ENCODE assay signal across 8 cellular contexts in the genomic region with DNA sequence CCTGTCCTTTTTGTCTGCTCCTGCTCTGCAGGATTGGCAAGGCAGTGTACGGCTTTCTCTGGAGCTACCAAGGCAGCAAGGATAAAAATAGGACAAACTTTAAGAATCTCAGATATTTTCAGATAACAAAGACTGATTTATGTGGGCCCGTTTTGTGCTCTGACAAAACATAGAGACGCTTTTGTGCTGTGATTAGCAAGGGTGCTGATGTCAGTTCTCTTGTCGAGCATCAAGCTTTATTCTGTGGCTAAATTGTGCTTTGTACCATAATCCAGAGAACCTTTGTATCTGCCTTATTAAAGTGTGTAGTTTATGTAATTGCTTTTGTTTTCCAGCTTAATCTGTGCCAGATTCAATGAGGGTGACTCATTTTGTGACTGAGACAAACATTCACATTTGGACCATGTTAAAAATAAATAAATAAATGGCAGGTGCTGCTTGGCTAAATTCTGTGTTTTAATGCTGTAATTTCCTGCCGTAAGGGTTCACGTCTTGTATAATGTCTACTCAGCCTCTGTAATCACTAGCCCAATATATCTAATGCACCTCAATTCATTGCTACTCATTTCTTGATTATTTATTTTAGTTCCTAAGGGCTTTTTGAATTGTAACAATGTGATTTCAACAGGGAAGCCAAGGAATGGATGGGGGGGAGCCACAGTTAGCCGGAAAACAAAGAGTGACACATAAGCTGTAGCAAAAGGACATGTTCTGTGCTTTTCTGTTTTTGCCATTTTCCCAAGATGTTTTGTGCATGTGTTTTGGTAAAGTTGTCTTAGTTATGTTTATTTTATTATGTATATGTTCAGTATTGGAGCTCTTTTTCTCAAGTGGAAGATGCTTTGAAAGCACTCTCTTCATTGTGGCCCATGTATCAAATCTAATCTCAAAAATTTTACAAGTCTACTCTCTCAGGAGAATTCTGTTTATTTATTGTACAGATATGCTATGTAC.
A peak's percentile ranks its signal among the peaks of the same experiment; 100 is the strongest.
DNase-seq lines count a peak whose midpoint lies in the region; ATAC-seq and TF ChIP-seq lines count a peak whose summit lies in the region.

No MANE protein-coding gene starts in this region.

- no peak overlapping the region for H2BK15ac ChIP-seq in mesenchymal stem cell (ENCODE audit: low read depth, poor library complexity, severe bottlenecking)

- no peaks in the 10 kb centered on the region for H3K9me3 Mint-ChIP-seq in activated CD8-positive, alpha-beta T cell treated with anti-CD3 and anti-CD28 coated beads, Interleukin-2, amount 10 ng/mL, durations not matched to agents 7 days and 5 days (ENCODE audit: insufficient read depth)

- H3K4me1 ChIP-seq in mesenchymal stem cell (ENCODE audit: control insufficient read depth, insufficient read depth, low read depth, low read length) (no peaks in the 10 kb centered on the region), tibial nerve (peaks cover 5 to 99% (median 45%) of the 10 kb centered on the region in 4 donors)

- DNase-seq in NCI-H1436 treated with DMSO at 0.1 percent for 48 hours (lab: John Stamatoyannopoulos, UW) (peak; percentile 41), dermis microvascular lymphatic vessel endothelial cell (ENCODE audit: low read depth in 2 of 2) (peak; percentile 81 to 90), mesenchymal stem cell (peak; percentile 47), tibial nerve (ENCODE audit: low spot score in 2 of 2) (no peak), SHP77 treated with DMSO at 0.1 percent for 48 hours (lab: John Stamatoyannopoulos, UW) (no peak), NCI-H2107 treated with DMSO at 0.1 percent for 48 hours (lab: John Stamatoyannopoulos, UW; ENCODE audit: unreplicated experiment) (no peak)
- DNase-seq in activated CD8-positive, alpha-beta T cell treated with anti-CD3 and anti-CD28 coated beads, Interleukin-2, amount 10 ng/mL, durations not matched to agents 7 days and 5 days = no peak

- no peak overlapping the region for H3K27ac ChIP-seq in mesenchymal stem cell (ENCODE audit: low read length, poor library complexity, severe bottlenecking)
- H3K27ac ChIP-seq in tibial nerve = peak overlapping the region; percentile 64 to 94 (median 86)

- WGBS in mesenchymal stem cell = 30% methylated on average over 7 of the region's 7 CpGs
- WGBS in tibial nerve, 2 donors = 13 to 17% methylated on average over 7 of the region's 7 CpGs

- no peak overlapping the region for H3K4me2 ChIP-seq in mesenchymal stem cell (ENCODE audit: low read length, poor library complexity, severe bottlenecking)

- H3K4me3 Mint-ChIP-seq in activated CD8-positive, alpha-beta T cell treated with anti-CD3 and anti-CD28 coated beads, Interleukin-2, amount 10 ng/mL, durations not matched to agents 7 days and 5 days = no peak overlapping the region

- H3K79me1 ChIP-seq in mesenchymal stem cell (replicated peaks; ENCODE audit: low read length, poor library complexity, severe bottlenecking) = peaks cover 21% of the 10 kb centered on the region

- peaks cover 7% of the 10 kb centered on the region for H3K27me3 Mint-ChIP-seq in activated CD8-positive, alpha-beta T cell treated with anti-CD3 and anti-CD28 coated beads, Interleukin-2, amount 10 ng/mL, durations not matched to agents 7 days and 5 days (ENCODE audit: low read depth)

- no peak overlapping the region for H3K18ac ChIP-seq in mesenchymal stem cell (ENCODE audit: low read depth in 1 of 2, low read length in 2 of 2)

- no peak overlapping the region for H4K8ac ChIP-seq in mesenchymal stem cell (ENCODE audit: low read length)

- H2AFZ ChIP-seq in mesenchymal stem cell (ENCODE audit: low read depth, low read length) = no peak overlapping the region

- peak in 1 of 2 donors; percentile 47 for TF ChIP-seq POLR2A in tibial nerve (IDR thresholded peaks at IDR 0.05)

- H3K23ac ChIP-seq in mesenchymal stem cell (ENCODE audit: low read length in 2 of 2) = no peak overlapping the region

- CTCF ChIA-PET in activated CD8-positive, alpha-beta T cell treated with anti-CD3 and anti-CD28 coated beads, Interleukin-2, amount 10 ng/mL, durations not matched to agents 7 days and 5 days (lab: Charles Lee) = no interaction called here

- POLR2A ChIA-PET in activated CD8-positive, alpha-beta T cell treated with anti-CD3 and anti-CD28 coated beads, Interleukin-2, amount 10 ng/mL, durations not matched to agents 7 days and 5 days (lab: Charles Lee) = no interaction called here

- TF ChIP-seq CTCF in tibial nerve (IDR thresholded peaks at IDR 0.05) = no peak

- TF ChIP-seq EP300 in tibial nerve (IDR thresholded peaks at IDR 0.05) = peak; percentile 81 to 85

- H2BK5ac ChIP-seq in mesenchymal stem cell (ENCODE audit: low read depth, low read length, poor library complexity, severe bottlenecking) = no peak overlapping the region

- H3K36me3 Mint-ChIP-seq in activated CD8-positive, alpha-beta T cell treated with anti-CD3 and anti-CD28 coated beads, Interleukin-2, amount 10 ng/mL, durations not matched to agents 7 days and 5 days (ENCODE audit: low read depth) = no peaks in the 10 kb centered on the region

- no peak overlapping the region for H2BK120ac ChIP-seq in mesenchymal stem cell (ENCODE audit: low read depth, low read length)

- H3K36me3 ChIP-seq in mesenchymal stem cell (ENCODE audit: control insufficient read depth in 1 of 2, insufficient read depth in 2 of 2, low read depth in 1 of 2, low read length in 2 of 2) = peaks cover 0 to 12% of the 10 kb centered on the region in 2 experiments
- peaks cover 0 to 14% (median 0%) of the 10 kb centered on the region in 3 donors for H3K36me3 ChIP-seq in tibial nerve

- no peaks in the 10 kb centered on the region for H3K9me3 ChIP-seq in mesenchymal stem cell (ENCODE audit: control insufficient read depth, low read length)
- H3K9me3 ChIP-seq in tibial nerve = no peaks in the 10 kb centered on the region

- ATAC-seq in HG03095 (IDR thresholded peaks at IDR 0.05; ENCODE audit: unreplicated experiment) = no peak
- no peak for ATAC-seq in activated CD8-positive, alpha-beta T cell treated with anti-CD3 and anti-CD28 coated beads, Interleukin-2, amount 10 ng/mL, durations not matched to agents 7 days and 5 days

- no peak overlapping the region for H2BK12ac ChIP-seq in mesenchymal stem cell (ENCODE audit: low read length in 2 of 2)

- H3K4me3 ChIP-seq in mesenchymal stem cell (ENCODE audit: insufficient read depth in 1 of 2, low read depth in 1 of 2, low read length in 2 of 2) (peak overlapping the region in 1 of 2 experiments; percentile 48), tibial nerve (peak overlapping the region in 1 of 4 donors; percentile 22)

- H3K14ac ChIP-seq in mesenchymal stem cell (ENCODE audit: low read length in 2 of 2) = no peak overlapping the region

- H3K4ac ChIP-seq in mesenchymal stem cell (ENCODE audit: low read depth in 1 of 2, low read length in 2 of 2) = no peak overlapping the region

- no peak overlapping the region for H2AK5ac ChIP-seq in mesenchymal stem cell (ENCODE audit: low read length, severe bottlenecking)

- no peak overlapping the region for H4K91ac ChIP-seq in mesenchymal stem cell (ENCODE audit: low read length)

- no peaks in the 10 kb centered on the region for H3K27me3 ChIP-seq in mesenchymal stem cell (ENCODE audit: control insufficient read depth in 1 of 2, insufficient read depth in 1 of 2, low read length in 2 of 2)
- no peaks in the 10 kb centered on the region for H3K27me3 ChIP-seq in tibial nerve

- no peak overlapping the region for H3K27ac Mint-ChIP-seq in activated CD8-positive, alpha-beta T cell treated with anti-CD3 and anti-CD28 coated beads, Interleukin-2, amount 10 ng/mL, durations not matched to agents 7 days and 5 days

- H3K4me1 Mint-ChIP-seq in activated CD8-positive, alpha-beta T cell treated with anti-CD3 and anti-CD28 coated beads, Interleukin-2, amount 10 ng/mL, durations not matched to agents 7 days and 5 days (ENCODE audit: low read depth) = no peaks in the 10 kb centered on the region

- H3K9ac ChIP-seq in mesenchymal stem cell (ENCODE audit: low read length) = peak overlapping the region; percentile 64

Comparison
In these comparisons a context has a peak if more than half of its experiments do, and no peak if none do; other contexts are left out.
1. DNase-seq: peak in NCI-H1436 treated with DMSO at 0.1 percent for 48 hours (single experiment), dermis microvascular lymphatic vessel endothelial cell (2 of 2) and mesenchymal stem cell (single experiment); none in tibial nerve (0 of 2), SHP77 treated with DMSO at 0.1 percent for 48 hours (single experiment), activated CD8-positive, alpha-beta T cell treated with anti-CD3 and anti-CD28 coated beads, Interleukin-2, amount 10 ng/mL, durations not matched to agents 7 days and 5 days (single experiment) and NCI-H2107 treated with DMSO at 0.1 percent for 48 hours (single experiment).